Comparison of ENCODE assay signal across 12 cellular contexts in genomic region chr5:115351356-115352195, GRCh38. TPM values are rescaled to one million over a fixed set of nuclear protein-coding genes. Genes with fewer than 3 reads are reported as not detected.
DNase-seq lines count a peak whose midpoint lies in the region; ATAC-seq and TF ChIP-seq lines count a peak whose summit lies in the region.
"Had no signal": no experiment of that assay in that cellular context is flagged by ENCODE, and none has a peak within 500 bp of the region (broad histone marks: within the 10 kb centered on the region; RNA-seq: fewer than 3 reads in every experiment).

No MANE protein-coding gene starts in this region.

- H3K27ac ChIP-seq in caudate nucleus (ENCODE audit: low read depth, low read length) (peak overlapping the region; percentile 58), aorta (ENCODE audit: low read depth in 1 of 2, low read length in 2 of 2) (no peak overlapping the region)

- TF ChIP-seq CTCF in GM12865 (IDR thresholded peaks at IDR 0.05; ENCODE audit: insufficient read depth, low read depth, low read length, missing control alignments) = no peak

- ATAC-seq in aorta (ENCODE audit: low FRiP score) = no peak
- ATAC-seq in HG02885 (IDR thresholded peaks at IDR 0.05; ENCODE audit: poor library complexity, unreplicated experiment) = no peak
- ATAC-seq: Panc1 had no signal

- intact Hi-C loops in aorta (cut with DNase I) = no loop called here

- H3K4me1 ChIP-seq in aorta (ENCODE audit: control insufficient read depth in 1 of 2, insufficient read depth in 2 of 2, low read length in 2 of 2) = peaks cover 0 to 2% of the 10 kb centered on the region in 2 donors

- H3K27me3 ChIP-seq in aorta (ENCODE audit: control insufficient read depth in 1 of 2, insufficient read depth in 2 of 2, low read length in 1 of 2) = no peaks in the 10 kb centered on the region

- H3K9me3 ChIP-seq in aorta (ENCODE audit: control insufficient read depth, low read length) = peaks cover 4% of the 10 kb centered on the region

- H3K4me3 ChIP-seq in GM12865 (ENCODE audit: low read depth, low read length) = no peak overlapping the region
- no peak overlapping the region for H3K4me3 ChIP-seq in aorta (ENCODE audit: low read length in 2 of 2)

- no peaks in the 10 kb centered on the region for H3K36me3 ChIP-seq in aorta (ENCODE audit: control insufficient read depth in 1 of 2, insufficient read depth in 2 of 2, low read length in 1 of 2)

- peak; percentile 16 for DNase-seq in GM12865 (ENCODE audit: low read depth)
- DNase-seq in M059J (ENCODE audit: low read depth) = peak; percentile 66
- DNase-seq in caudate nucleus (lab: John Stamatoyannopoulos, UW) = peak in 8 of 61 donors; percentile 3 to 71 (median 14)
- DNase-seq in pulmonary artery endothelial cell (ENCODE audit: low read depth, low spot score) = peak; percentile 35
- no peak for DNase-seq in aorta
- DNase-seq in hippocampal formation (lab: John Stamatoyannopoulos, UW) = no peak
- no peak for DNase-seq in DMS 273 treated with DMSO at 0.1 percent for 48 hours (lab: John Stamatoyannopoulos, UW)
- DNase-seq: activated CD8-positive, alpha-beta memory T cell treated with anti-CD3 and anti-CD28 coated beads, Interleukin-2, amount 50 U/mL, for 48 hours; foreskin melanocyte; NCI-H2029 had no signal

RNA-seq across cellular contexts. Expression of gene CCDC112, which starts 55.1 kb away (rescaled TPM):
- total RNA-seq in M059J (2014; rRNA removed; shearing (Covaris generic)) = 2.5 and 4.8 TPM in 2 replicates
- 6.4 and 6.6 TPM in 2 replicates for total RNA-seq in pulmonary artery endothelial cell
- total RNA-seq in aorta = 1 to 10 TPM; 4.1 to 7.3 TPM
- polyA plus RNA-seq in aorta = 1 to 10 TPM; 6.5 to 8.3 TPM

Comparison
In these comparisons a context has a peak if more than half of its experiments do, and no peak if none do; other contexts are left out.
1. DNase-seq: peak in GM12865 (single experiment), M059J (single experiment) and pulmonary artery endothelial cell (single experiment); none in aorta (0 of 2), hippocampal formation (0 of 2) and DMS 273 treated with DMSO at 0.1 percent for 48 hours (single experiment).